Comparison of ENCODE assay signal across 21 cellular contexts in genomic region chr3:171960159-171960558, GRCh38.
DNase-seq lines count a peak whose midpoint lies in the region; ATAC-seq and TF ChIP-seq lines count a peak whose summit lies in the region.
"Had no signal": no experiment of that assay in that cellular context is flagged by ENCODE, and none has a peak within 500 bp of the region (broad histone marks: within the 10 kb centered on the region; RNA-seq: fewer than 3 reads in every experiment).

No MANE protein-coding gene starts in this region.

- H3K36me3 Mint-ChIP-seq in stimulated activated naive CD8-positive, alpha-beta T cell treated with anti-CD3 and anti-CD28 coated beads, Interleukin-15, Interleukin-2, amounts not matched to agents 100 ng/mL and 50 ng/mL, for 24 hours (ENCODE audit: low read depth) = no peaks in the 10 kb centered on the region
- H3K36me3 Mint-ChIP-seq in activated naive CD8-positive, alpha-beta T cell treated with anti-CD3 and anti-CD28 coated beads, Interleukin-2, amount 50 U/mL, for 24 hours (ENCODE audit: low read depth) = no peaks in the 10 kb centered on the region
- H3K36me3 Mint-ChIP-seq: WTC11 had no signal

- no peaks in the 10 kb centered on the region for H3K36me3 ChIP-seq in mucosa of descending colon (ENCODE audit: low read depth)
- H3K36me3 ChIP-seq: ascending aorta, BLaER1, HAP-1, uterus had no signal

- H3K27me3 Mint-ChIP-seq in stimulated activated naive CD8-positive, alpha-beta T cell treated with anti-CD3 and anti-CD28 coated beads, Interleukin-15, Interleukin-2, amounts not matched to agents 100 ng/mL and 50 ng/mL, for 24 hours = peaks cover 4% of the 10 kb centered on the region
- H3K27me3 Mint-ChIP-seq in activated naive CD8-positive, alpha-beta T cell treated with anti-CD3 and anti-CD28 coated beads, Interleukin-2, amount 50 U/mL, for 24 hours = no peaks in the 10 kb centered on the region

- H3K9me3 Mint-ChIP-seq in stimulated activated naive CD8-positive, alpha-beta T cell treated with anti-CD3 and anti-CD28 coated beads, Interleukin-15, Interleukin-2, amounts not matched to agents 100 ng/mL and 50 ng/mL, for 24 hours = no peaks in the 10 kb centered on the region
- H3K9me3 Mint-ChIP-seq in activated naive CD8-positive, alpha-beta T cell treated with anti-CD3 and anti-CD28 coated beads, Interleukin-2, amount 50 U/mL, for 24 hours = no peaks in the 10 kb centered on the region
- H3K9me3 Mint-ChIP-seq: activated CD8-positive, alpha-beta T cell treated with anti-CD3 and anti-CD28 coated beads for 36 hours; activated naive CD4-positive, alpha-beta T cell treated with anti-CD3 and anti-CD28 coated beads for 36 hours; effector memory CD8-positive, alpha-beta T cell had no signal

- peaks cover 29% of the 10 kb centered on the region for H3K4me1 Mint-ChIP-seq in stimulated activated naive CD8-positive, alpha-beta T cell treated with anti-CD3 and anti-CD28 coated beads, Interleukin-15, Interleukin-2, amounts not matched to agents 100 ng/mL and 50 ng/mL, for 24 hours (ENCODE audit: low read depth)
- peaks cover 29% of the 10 kb centered on the region for H3K4me1 Mint-ChIP-seq in activated naive CD8-positive, alpha-beta T cell treated with anti-CD3 and anti-CD28 coated beads, Interleukin-2, amount 50 U/mL, for 24 hours

- no peak for TF ChIP-seq CTCF in mucosa of descending colon (IDR thresholded peaks at IDR 0.05)

- intact Hi-C loops in mucosa of descending colon (cut with DNase I, micrococcal nuclease) = no loop called here

- peak overlapping the region; percentile 17 for H3K4me3 Mint-ChIP-seq in stimulated activated naive CD8-positive, alpha-beta T cell treated with anti-CD3 and anti-CD28 coated beads, Interleukin-15, Interleukin-2, amounts not matched to agents 100 ng/mL and 50 ng/mL, for 24 hours
- H3K4me3 Mint-ChIP-seq in activated naive CD8-positive, alpha-beta T cell treated with anti-CD3 and anti-CD28 coated beads, Interleukin-2, amount 50 U/mL, for 24 hours = peak overlapping the region; percentile 13
- H3K4me3 Mint-ChIP-seq: activated CD8-positive, alpha-beta T cell treated with anti-CD3 and anti-CD28 coated beads for 36 hours; activated naive CD4-positive, alpha-beta T cell treated with anti-CD3 and anti-CD28 coated beads for 36 hours; effector memory CD8-positive, alpha-beta T cell; WTC11 had no signal

- H3K4me3 ChIP-seq in mucosa of descending colon = no peak overlapping the region
- H3K4me3 ChIP-seq: ascending aorta, BLaER1, HAP-1, uterus had no signal

- no peak for ATAC-seq in stimulated activated naive CD8-positive, alpha-beta T cell treated with anti-CD3 and anti-CD28 coated beads, Interleukin-15, Interleukin-2, amounts not matched to agents 100 U/mL and 50 U/mL, for 24 hours
- ATAC-seq in activated naive CD8-positive, alpha-beta T cell treated with anti-CD3 and anti-CD28 coated beads, Interleukin-2, amount 50 U/mL, for 24 hours = no peak
- ATAC-seq in mucosa of descending colon (peak; percentile 78), GM21423 (IDR thresholded peaks at IDR 0.05; ENCODE audit: unreplicated experiment) (no peak)
- ATAC-seq: effector memory CD8-positive, alpha-beta T cell had no signal

- no peak for DNase-seq in stimulated activated naive CD8-positive, alpha-beta T cell treated with anti-CD3 and anti-CD28 coated beads, Interleukin-15, Interleukin-2, amounts not matched to agents 100 U/mL and 50 U/mL, for 24 hours
- no peak for DNase-seq in activated naive CD8-positive, alpha-beta T cell treated with anti-CD3 and anti-CD28 coated beads, Interleukin-2, amount 50 U/mL, for 24 hours
- DNase-seq in mucosa of descending colon (peak in 1 of 3 donors; percentile 39), occipital lobe (lab: John Stamatoyannopoulos, UW) (no peak), OCI-M2 (lab: John Stamatoyannopoulos, UW; ENCODE audit: unreplicated experiment) (no peak)
- DNase-seq in stimulated activated CD4-positive, alpha-beta T cell treated with anti-CD3 and anti-CD28 coated beads, Interleukin-4, amount 100 ng/mL, for 24 hours = no peak
- DNase-seq: cerebellar nuclear complex; effector memory CD8-positive, alpha-beta T cell; Karpas-422; NCI-H1436; NCI-H2171 treated with DMSO at 0.1 percent for 48 hours; nucleus accumbens; uterus had no signal

- H3K9me3 ChIP-seq in mucosa of descending colon = no peaks in the 10 kb centered on the region
- H3K9me3 ChIP-seq: ascending aorta, BLaER1, HAP-1, uterus had no signal

- H3K27ac Mint-ChIP-seq in stimulated activated naive CD8-positive, alpha-beta T cell treated with anti-CD3 and anti-CD28 coated beads, Interleukin-15, Interleukin-2, amounts not matched to agents 100 ng/mL and 50 ng/mL, for 24 hours = peak overlapping the region; percentile 84
- H3K27ac Mint-ChIP-seq in activated naive CD8-positive, alpha-beta T cell treated with anti-CD3 and anti-CD28 coated beads, Interleukin-2, amount 50 U/mL, for 24 hours = peak overlapping the region; percentile 79
- H3K27ac Mint-ChIP-seq: activated CD8-positive, alpha-beta T cell treated with anti-CD3 and anti-CD28 coated beads for 36 hours; activated naive CD4-positive, alpha-beta T cell treated with anti-CD3 and anti-CD28 coated beads for 36 hours; effector memory CD8-positive, alpha-beta T cell; WTC11 had no signal

- no peaks in the 10 kb centered on the region for H3K4me1 ChIP-seq in mucosa of descending colon (ENCODE audit: low read depth)
- H3K4me1 ChIP-seq: ascending aorta, uterus had no signal
